ENCODE assay signal across 9 cellular contexts in genomic region chr2:99085400-99085799, GRCh38. TPM values are rescaled to one million over a fixed set of nuclear protein-coding genes. Genes with fewer than 3 reads are reported as not detected.
A peak's percentile ranks its signal among the peaks of the same experiment; 100 is the strongest.
DNase-seq lines count a peak whose midpoint lies in the region; ATAC-seq and TF ChIP-seq lines count a peak whose summit lies in the region.
"Had no signal": no experiment of that assay in that cellular context is flagged by ENCODE, and none has a peak within 500 bp of the region (broad histone marks: within the 10 kb centered on the region; RNA-seq: fewer than 3 reads in every experiment).

No MANE protein-coding gene starts in this region.

- no peak overlapping the region for H3K4me3 Mint-ChIP-seq in Caco-2 (ENCODE audit: unreplicated experiment)

- no peaks in the 10 kb centered on the region for H3K4me1 Mint-ChIP-seq in Caco-2 (ENCODE audit: low read depth, unreplicated experiment)

- H3K36me3 ChIP-seq in Caco-2 (ENCODE audit: control insufficient read depth, insufficient read depth, low read length) = no peaks in the 10 kb centered on the region

- no TSS peak for BruUV-seq in Caco-2 (replicated peaks; lab: Mats Ljungman, UMichigan)

- H3K4me1 ChIP-seq in Caco-2 = no peaks in the 10 kb centered on the region

- H3K9me3 Mint-ChIP-seq in Caco-2 (ENCODE audit: unreplicated experiment) = no peaks in the 10 kb centered on the region

- no peaks in the 10 kb centered on the region for H3K27me3 ChIP-seq in Caco-2 (replicated peaks; ENCODE audit: control insufficient read depth, insufficient read depth, low read length)

- POLR2A ChIA-PET in Caco-2 (lab: Charles Lee) = interaction anchor here (0.7 kb wide), 1 partner anchor 11 kb away, joined by 9 read pairs; no protein-coding TSS in a partner anchor

- no peak overlapping the region for H3K27ac Mint-ChIP-seq in Caco-2 (ENCODE audit: unreplicated experiment)

- DNase-seq in Caco-2 (peak in 1 of 2 experiments; percentile 14), HCEC 1CT (peak; percentile 13), SW480 (ENCODE audit: low spot score) (peak; percentile 4), iris pigment epithelial cell (ENCODE audit: low read depth) (peak; percentile 3), NCI-H187 (lab: John Stamatoyannopoulos, UW) (no peak), NCI-H1694 (lab: John Stamatoyannopoulos, UW) (no peak)
- DNase-seq: NCI-H1930; stimulated activated CD4-positive, alpha-beta T cell treated with anti-CD3 and anti-CD28 coated beads, Interleukin-1b, Interleukin-23, amount 100 ng/mL, for 48 hours had no signal

- peaks cover 6% of the 10 kb centered on the region for H3K27me3 Mint-ChIP-seq in Caco-2 (ENCODE audit: insufficient read depth, unreplicated experiment)

- CTCF ChIA-PET in Caco-2 (lab: Charles Lee) = interaction anchor here (0.7 to 0.9 kb wide), 2 partner anchors 70 to 538 kb away, joined by 3 to 9 read pairs; partner anchors contain the start of genes LIPT1 and TSGA10

- intact Hi-C loops in Caco-2 (cut with micrococcal nuclease; ENCODE audit: unreplicated experiment) = loop anchor here (5.0 to 10.0 kb wide), 3 partner anchors 112 to 319 kb away; partner anchors contain the start of genes EIF5B and TXNDC9

- no peak overlapping the region for H3K4me3 ChIP-seq in Caco-2 (ENCODE audit: low read depth, low read length)

- TF ChIP-seq CTCF in Caco-2 (IDR thresholded peaks at IDR 0.05; ENCODE audit: insufficient read depth in 1 of 2, low read depth in 1 of 2, low read length in 1 of 2, severe bottlenecking in 1 of 2, unreplicated experiment in 1 of 2) = peak; percentile 35 to 60

- H3K36me3 Mint-ChIP-seq in Caco-2 (ENCODE audit: insufficient read depth, unreplicated experiment) = no peaks in the 10 kb centered on the region

- H3K9me3 ChIP-seq in Caco-2 = no peaks in the 10 kb centered on the region

- ATAC-seq in GM19035 (IDR thresholded peaks at IDR 0.05; ENCODE audit: unreplicated experiment) = no peak

RNA-seq across cellular contexts. Expression of gene C2orf15, which starts 56.1 kb away (rescaled TPM):
- 11.3 and 12.5 TPM in 2 replicates for total RNA-seq in Caco-2 (2022)

Comparison
In these comparisons a context has a peak if more than half of its experiments do, and no peak if none do; other contexts are left out.
1. DNase-seq: peak in HCEC 1CT (single experiment), SW480 (single experiment) and iris pigment epithelial cell (single experiment); none in NCI-H187 (0 of 2) and NCI-H1694 (single experiment).